Comparison of ENCODE assay signal across 21 cellular contexts in genomic region chr2:79716266-79716665, GRCh38.
"Had no signal": no experiment of that assay in that cellular context is flagged by ENCODE, and none has a peak within 500 bp of the region (broad histone marks: within the 10 kb centered on the region; RNA-seq: fewer than 3 reads in every experiment).

No MANE protein-coding gene starts in this region.

- DNase-seq: activated CD4-positive, alpha-beta T cell treated with anti-CD3 and anti-CD28 coated beads, Interleukin-2, amount 10 ng/mL, durations not matched to agents 7 days and 5 days; activated CD8-positive, alpha-beta memory T cell treated with anti-CD3 and anti-CD28 coated beads, Interleukin-2, amount 50 U/mL, for 48 hours; activated gamma-delta T cell treated with Interleukin-2 at 50 U/mL for 16 hours; activated T-cell treated with anti-CD3 and anti-CD28 coated beads, Interleukin-2, amount 50 U/mL, for 72 hours; amniotic stem cell; cortex of kidney; effector CD4-positive, alpha-beta T cell; kidney; left lung; mammary epithelial cell; pancreas; sigmoid colon; stimulated activated CD4-positive, alpha-beta T cell treated with anti-CD3 and anti-CD28 coated beads, Interleukin-2, amount 100 ng/mL, for 48 hours; stimulated activated naive B cell treated with anti-CD40 and anti-IgM and Interleukin-4, amounts not matched to agents 10 μg/mL and 1 μg/mL and 100 μg/mL, for 72 hours; SW 1271 had no signal

- H3K36me3 ChIP-seq: esophagus muscularis mucosa, left lung, pancreas, sigmoid colon, tibial nerve had no signal

- H3K4me3 ChIP-seq: esophagus muscularis mucosa, hepatocyte, left lung, pancreas, sigmoid colon, tibial nerve had no signal

- H3K79me2 ChIP-seq: hepatocyte had no signal

- H3K4me1 Mint-ChIP-seq: activated CD4-positive, alpha-beta T cell treated with anti-CD3 and anti-CD28 coated beads, Interleukin-2, amount 10 ng/mL, durations not matched to agents 7 days and 5 days; central memory CD8-positive, alpha-beta T cell; stimulated activated naive B cell treated with anti-CD40 and anti-IgM and Interleukin-4, amounts not matched to agents 10 μg/mL and 1 μg/mL and 100 μg/mL, for 72 hours had no signal

- H3K36me3 Mint-ChIP-seq: activated naive CD8-positive, alpha-beta T cell; brain; stimulated activated naive B cell treated with anti-CD40 and anti-IgM and Interleukin-4, amounts not matched to agents 10 μg/mL and 1 μg/mL and 100 μg/mL, for 72 hours had no signal

- H3K4me3 Mint-ChIP-seq: activated CD4-positive, alpha-beta T cell treated with anti-CD3 and anti-CD28 coated beads, Interleukin-2, amount 10 ng/mL, durations not matched to agents 7 days and 5 days; activated naive CD8-positive, alpha-beta T cell; activated T-cell treated with anti-CD3 and anti-CD28 coated beads, Interleukin-2, amount 50 U/mL, for 72 hours; brain; central memory CD8-positive, alpha-beta T cell; stimulated activated naive B cell treated with anti-CD40 and anti-IgM and Interleukin-4, amounts not matched to agents 10 μg/mL and 1 μg/mL and 100 μg/mL, for 72 hours had no signal

- H2AFZ ChIP-seq: hepatocyte had no signal

- H3K27me3 Mint-ChIP-seq: activated CD4-positive, alpha-beta T cell treated with anti-CD3 and anti-CD28 coated beads, Interleukin-2, amount 10 ng/mL, durations not matched to agents 7 days and 5 days; activated naive CD8-positive, alpha-beta T cell; brain; central memory CD8-positive, alpha-beta T cell; stimulated activated naive B cell treated with anti-CD40 and anti-IgM and Interleukin-4, amounts not matched to agents 10 μg/mL and 1 μg/mL and 100 μg/mL, for 72 hours had no signal

- H3K27ac Mint-ChIP-seq: activated CD4-positive, alpha-beta T cell treated with anti-CD3 and anti-CD28 coated beads, Interleukin-2, amount 10 ng/mL, durations not matched to agents 7 days and 5 days; activated naive CD8-positive, alpha-beta T cell; activated T-cell treated with anti-CD3 and anti-CD28 coated beads, Interleukin-2, amount 50 U/mL, for 72 hours; brain; stimulated activated naive B cell treated with anti-CD40 and anti-IgM and Interleukin-4, amounts not matched to agents 10 μg/mL and 1 μg/mL and 100 μg/mL, for 72 hours had no signal

- H3K27me3 ChIP-seq: esophagus muscularis mucosa, hepatocyte, left lung, pancreas, sigmoid colon, tibial nerve had no signal

- H3K4me2 ChIP-seq: hepatocyte had no signal

- H3K9me3 ChIP-seq: esophagus muscularis mucosa, left lung, pancreas, sigmoid colon, tibial nerve had no signal

- H3K9me3 Mint-ChIP-seq: activated CD4-positive, alpha-beta T cell treated with anti-CD3 and anti-CD28 coated beads, Interleukin-2, amount 10 ng/mL, durations not matched to agents 7 days and 5 days had no signal

- H3K4me1 ChIP-seq: esophagus muscularis mucosa, left lung, pancreas, sigmoid colon had no signal

- H3K27ac ChIP-seq: esophagus muscularis mucosa, hepatocyte, left lung, pancreas, sigmoid colon, tibial nerve had no signal

- ATAC-seq: activated T-cell treated with anti-CD3 and anti-CD28 coated beads, Interleukin-2, amount 50 U/mL, for 72 hours; left lung; pancreas; stimulated activated naive B cell treated with anti-CD40 and anti-IgM and Interleukin-4, amounts not matched to agents 10 μg/mL and 1 μg/mL and 100 μg/mL, for 72 hours had no signal

- FAIRE-seq: kidney, pancreas had no signal
